ENCODE assay signal across 11 cellular contexts in the genomic region with DNA sequence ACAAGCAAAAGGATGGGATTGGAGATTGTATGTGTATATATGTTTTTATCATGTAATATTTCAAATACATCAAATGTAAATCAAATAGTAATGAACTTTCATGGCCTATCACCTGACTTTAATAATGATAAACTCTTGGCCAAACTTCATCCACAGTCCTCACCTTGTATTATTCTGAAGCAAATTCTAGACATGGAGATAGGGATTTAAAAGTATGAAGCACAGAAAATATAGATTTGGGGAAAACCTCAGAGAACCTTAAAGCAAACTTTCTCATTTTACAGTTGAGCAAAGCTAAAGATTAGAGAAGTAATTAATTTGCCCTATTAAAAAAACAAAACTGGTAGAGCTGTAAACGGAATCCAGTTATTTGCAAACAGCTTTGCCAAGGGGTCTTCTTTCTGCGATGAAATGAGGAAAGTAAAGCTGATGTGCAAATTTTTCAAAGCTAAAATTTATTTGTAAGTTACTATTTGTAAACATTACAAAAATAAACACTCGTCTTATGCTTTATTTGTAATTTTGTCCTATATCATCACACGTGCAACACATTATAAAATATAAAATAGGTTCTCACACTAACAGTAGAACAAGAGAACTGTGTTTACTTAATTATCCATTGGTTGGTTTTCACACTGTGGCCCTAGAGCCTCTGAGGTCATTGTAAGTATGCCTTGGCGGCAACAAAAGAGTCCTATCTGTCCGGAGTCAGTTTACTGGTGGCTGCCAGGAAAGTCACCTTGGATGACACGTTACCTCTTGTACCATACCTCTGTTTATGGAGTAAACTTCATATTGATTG. TPM values are rescaled to one million over a fixed set of nuclear protein-coding genes. Genes with fewer than 3 reads are reported as not detected.
A peak's percentile ranks its signal among the peaks of the same experiment; 100 is the strongest.
DNase-seq lines count a peak whose midpoint lies in the region; ATAC-seq and TF ChIP-seq lines count a peak whose summit lies in the region.
"Had no signal": no experiment of that assay in that cellular context is flagged by ENCODE, and none has a peak within 500 bp of the region (broad histone marks: within the 10 kb centered on the region; RNA-seq: fewer than 3 reads in every experiment).

No MANE protein-coding gene starts in this region.

- intact Hi-C loops in PC-9 (cut with micrococcal nuclease; ENCODE audit: unreplicated experiment) (loop anchor here (1.0 kb wide), 4 partner anchors 17 to 98 kb away; a partner anchor contains a TSS), esophagus squamous epithelium (cut with DNase I) (no loop called here)

- H3K27me3 ChIP-seq in PC-9 (ENCODE audit: insufficient read depth, low read depth) (no peaks in the 10 kb centered on the region), esophagus squamous epithelium (no peaks in the 10 kb centered on the region), smooth muscle cell (ENCODE audit: low read depth) (no peaks in the 10 kb centered on the region)

- TF ChIP-seq CTCF in PC-9 (conservative IDR thresholded peaks at IDR 0.05) (no peak), esophagus squamous epithelium (IDR thresholded peaks at IDR 0.05) (no peak), smooth muscle cell (IDR thresholded peaks at IDR 0.05; ENCODE audit: borderline replicate concordance, insufficient read depth, poor library complexity, severe bottlenecking) (no peak)

- CTCF ChIA-PET in PC-9 (lab: Charles Lee), result interaction anchor here (0.7 kb wide), 1 partner anchor 364 kb away, joined by 3 read pairs; no protein-coding TSS in a partner anchor

- peak overlapping the region; percentile 5 for H3K9ac ChIP-seq in smooth muscle cell (ENCODE audit: low read depth)

- H2AFZ ChIP-seq in PC-9, result peak overlapping the region; percentile 66
- H2AFZ ChIP-seq in smooth muscle cell (ENCODE audit: low read depth), result peak overlapping the region; percentile 13

- H4K20me1 ChIP-seq in PC-9 (ENCODE audit: insufficient read depth) (no peaks in the 10 kb centered on the region), smooth muscle cell (ENCODE audit: low read depth) (no peaks in the 10 kb centered on the region)

- H3K4me3 ChIP-seq in PC-9, result 0 out of 2 replicates have a peak overlapping the region, but pooled peaks have one; percentile 10
- no peak overlapping the region for H3K4me3 ChIP-seq in esophagus squamous epithelium
- no peak overlapping the region for H3K4me3 ChIP-seq in smooth muscle cell

- H3F3A ChIP-seq in PC-9 (ENCODE audit: insufficient read depth, low read depth) (peaks cover 41% of the 10 kb centered on the region), smooth muscle cell (ENCODE audit: low read depth) (peaks cover 3% of the 10 kb centered on the region)

- no peaks in the 10 kb centered on the region for H3K9me2 ChIP-seq in PC-9 (ENCODE audit: insufficient read depth)

- POLR2A ChIA-PET in PC-9 (lab: Charles Lee; ENCODE audit: unreplicated experiment), result interaction anchor here (0.6 to 1.0 kb wide), 4 partner anchors 13 to 132 kb away, joined by 9 to 17 read pairs (median 14); a partner anchor contains a TSS

- ATAC-seq in GM21619 (IDR thresholded peaks at IDR 0.05; ENCODE audit: unreplicated experiment), result peak; percentile 6
- no peak for ATAC-seq in GM19351 (IDR thresholded peaks at IDR 0.05; ENCODE audit: unreplicated experiment)

- DNase-seq in PC-9, result peak; percentile 51 to 68
- no peak for DNase-seq in esophagus squamous epithelium (lab: John Stamatoyannopoulos, UW)
- DNase-seq in smooth muscle cell (lab: John Stamatoyannopoulos, UW; ENCODE audit: unreplicated experiment), result no peak
- DNase-seq in activated naive CD4-positive, alpha-beta T cell (lab: John Stamatoyannopoulos, UW), result no peak
- DNase-seq in activated CD4-positive, alpha-beta T cell treated with anti-CD3 and anti-CD28 coated beads, Interleukin-2, amount 50 U/mL, for 48 hours, result no peak
- DNase-seq: naive B cell, NCI-H146, NCI-H69 had no signal

- H3K9me3 ChIP-seq in PC-9 (ENCODE audit: insufficient read depth, low read depth) (no peaks in the 10 kb centered on the region), esophagus squamous epithelium (no peaks in the 10 kb centered on the region), smooth muscle cell (replicated peaks; ENCODE audit: low read depth) (no peaks in the 10 kb centered on the region)

- TSS peak; percentile 96 for BruUV-seq in PC-9 (replicated peaks; lab: Mats Ljungman, UMichigan)

- H3K4me1 ChIP-seq in PC-9 (replicated peaks; ENCODE audit: insufficient read depth) (peaks cover 45% of the 10 kb centered on the region), esophagus squamous epithelium (peaks cover 6 to 38% (median 15%) of the 10 kb centered on the region in 3 donors), smooth muscle cell (ENCODE audit: low read depth) (no peaks in the 10 kb centered on the region)

- 0 out of 2 replicates have a peak, but pooled peaks cover 3% of the 10 kb centered on the region for H3K36me3 ChIP-seq in PC-9 (ENCODE audit: low read depth)
- peaks cover 0 to 21% (median 0%) of the 10 kb centered on the region in 3 donors for H3K36me3 ChIP-seq in esophagus squamous epithelium
- no peaks in the 10 kb centered on the region for H3K36me3 ChIP-seq in smooth muscle cell (ENCODE audit: low read depth)

- 53 to 80% methylated on average over 7 of the region's 7 CpGs for WGBS in esophagus squamous epithelium, 2 donors
- 89% methylated on average over 7 of the region's 7 CpGs for WGBS in smooth muscle cell (ENCODE audit: low lambda C conversion rate)

- peak overlapping the region; percentile 67 for H3K4me2 ChIP-seq in PC-9
- H3K4me2 ChIP-seq in smooth muscle cell, result peak overlapping the region; percentile 41

- TF ChIP-seq POLR2A in esophagus squamous epithelium (IDR thresholded peaks at IDR 0.05), result no peak

- H3K27ac ChIP-seq in PC-9 (peak overlapping the region; percentile 86), esophagus squamous epithelium (peak overlapping the region; percentile 53 to 85 (median 78)), smooth muscle cell (ENCODE audit: low read depth) (peak overlapping the region; percentile 79)
- H3K27ac ChIP-seq: VCaP had no signal

- H3K79me2 ChIP-seq in PC-9 (ENCODE audit: low read depth) (no peaks in the 10 kb centered on the region), smooth muscle cell (ENCODE audit: low read depth) (no peaks in the 10 kb centered on the region)

RNA-seq across cellular contexts. Expression of a gene that starts 20.0 kb away (rescaled TPM):
- 22.8 and 30.0 TPM in 2 replicates for total RNA-seq in PC-9 (2021)
- 1 to 10 TPM; 1.5 to 5.8 (median 3.1) TPM for total RNA-seq in esophagus squamous epithelium
- 1.3 and 2.5 TPM in 2 replicates for total RNA-seq in smooth muscle cell
- 0.76 and 0.93 TPM in 2 replicates for polyA plus RNA-seq in smooth muscle cell

RNA-seq across cellular contexts. Expression of a gene that starts 29.1 kb away (rescaled TPM):
- 32.9 and 35.9 TPM in 2 replicates for total RNA-seq in PC-9 (2021)
- 10 to 100 TPM; 10.2 to 16.8 (median 12.4) TPM for total RNA-seq in esophagus squamous epithelium
- 21.8 and 22.5 TPM in 2 replicates for total RNA-seq in smooth muscle cell
- polyA plus RNA-seq in smooth muscle cell, result 7.7 and 12.4 TPM in 2 replicates

Comparison
In these comparisons a context has a peak if more than half of its experiments do, and no peak if none do; other contexts are left out.
1. DNase-seq: peak in PC-9 (2 of 2); none in esophagus squamous epithelium (single experiment), smooth muscle cell (single experiment), activated naive CD4-positive, alpha-beta T cell (0 of 4) and activated CD4-positive, alpha-beta T cell treated with anti-CD3 and anti-CD28 coated beads, Interleukin-2, amount 50 U/mL, for 48 hours (0 of 2).
2. Peak in every context shown above with its lines, with median percentiles within 50 percentile points of each other: H3K27ac ChIP-seq.